ENCODE assay signal across 8 cellular contexts in the genomic region with DNA sequence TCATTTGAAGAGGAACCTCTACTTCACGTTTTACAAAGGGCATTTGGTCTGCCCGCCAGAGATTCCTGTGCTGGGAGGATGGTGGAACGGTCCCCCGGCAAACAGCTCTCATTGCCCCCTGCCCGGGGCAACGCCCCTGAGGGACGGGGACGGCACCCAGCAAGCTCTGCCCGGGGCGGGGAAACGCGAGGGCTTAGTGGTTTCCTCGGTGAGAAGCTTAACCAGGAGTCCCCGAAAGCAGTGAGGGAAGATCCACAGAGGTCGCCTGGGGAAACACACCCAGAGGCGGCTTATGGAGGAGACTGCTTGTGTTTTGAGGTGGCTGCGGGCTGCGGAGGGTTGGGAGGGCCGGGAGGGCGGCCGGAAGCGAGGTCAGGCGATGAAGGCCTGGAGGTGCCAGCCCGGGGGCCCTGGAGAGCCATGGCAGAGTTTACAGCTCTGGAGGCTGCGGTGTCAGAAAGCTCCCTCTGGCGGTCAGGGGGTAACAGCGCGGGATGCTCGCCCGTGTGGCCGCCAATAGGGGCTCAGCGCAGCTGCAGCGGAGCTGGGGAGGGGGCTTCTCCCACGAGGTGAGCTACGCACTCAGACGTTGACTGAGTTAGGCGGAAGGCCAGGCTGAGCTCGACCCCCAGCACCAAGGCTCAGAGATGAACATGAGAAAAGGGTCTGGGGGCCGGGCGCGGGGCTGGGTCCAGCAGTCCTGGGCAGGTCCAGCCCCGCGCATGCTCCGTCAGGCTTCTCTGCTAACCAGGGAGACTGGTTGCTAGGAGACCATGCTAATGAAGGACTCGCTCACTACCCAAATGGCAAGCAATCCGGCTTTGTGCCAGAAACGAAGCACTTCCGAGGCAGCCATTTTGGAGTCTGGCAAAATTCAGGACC. TPM values are rescaled to one million over a fixed set of nuclear protein-coding genes. Genes with fewer than 3 reads are reported as not detected.
DNase-seq lines count a peak whose midpoint lies in the region; ATAC-seq, FAIRE-seq and TF ChIP-seq lines count a peak whose summit lies in the region.

No MANE protein-coding gene starts in this region.

- H3K4me3 ChIP-seq in endocrine pancreas (ENCODE audit: control insufficient read depth, insufficient read depth, low read length), result no peak overlapping the region

- no peaks in the 10 kb centered on the region for H3K4me1 ChIP-seq in endocrine pancreas (ENCODE audit: control insufficient read depth, insufficient read depth, low read length)

- peak overlapping the region; percentile 55 for H3K9ac ChIP-seq in endocrine pancreas (ENCODE audit: control insufficient read depth, insufficient read depth, low read length)

- DNase-seq in D721Med (ENCODE audit: insufficient read length, low spot score), result peak; percentile 95
- DNase-seq in HUDEP-2 (lab: John Stamatoyannopoulos, UW; ENCODE audit: unreplicated experiment in 76 of 76), result peak; percentile 90 to 100 (median 99)
- peak; percentile 95 for DNase-seq in NOMO-1 treated with dmso at 0.1 percent for 144 hours (lab: John Stamatoyannopoulos, UW; ENCODE audit: unreplicated experiment)
- peak; percentile 95 for DNase-seq in activated CD8-positive, alpha-beta memory T cell treated with anti-CD3 and anti-CD28 coated beads, Interleukin-2, amount 50 U/mL, for 1 hour (ENCODE audit: extremely low read depth)
- DNase-seq in mesenteric fat pad (ENCODE audit: low spot score), result peak; percentile 98
- peak; percentile 84 for DNase-seq in stimulated activated CD8-positive, alpha-beta memory T cell treated with anti-CD3 and anti-CD28 coated beads, Interleukin-15, amount 100 ng/mL, for 1 hour (ENCODE audit: low read depth)

- peak; percentile 77 for TF ChIP-seq CTCF in D721Med (IDR thresholded peaks at IDR 0.05; ENCODE audit: insufficient read depth, missing control alignments)

- H3K9me3 ChIP-seq in endocrine pancreas (ENCODE audit: control insufficient read depth, low read length), result no peaks in the 10 kb centered on the region

- H3K36me3 ChIP-seq in endocrine pancreas (ENCODE audit: control insufficient read depth, insufficient read depth, low read length), result no peaks in the 10 kb centered on the region

- peak; percentile 57 for ATAC-seq in GM21390 (IDR thresholded peaks at IDR 0.05; ENCODE audit: unreplicated experiment)

- H3K27me3 ChIP-seq in endocrine pancreas (ENCODE audit: control insufficient read depth, insufficient read depth, low read length), result no peaks in the 10 kb centered on the region

- FAIRE-seq in D721Med (lab: Jason Lieb, UNC), result peak; percentile 90

RNA-seq across cellular contexts. Expression of a gene that starts 0.7 kb away (rescaled TPM):
- total RNA-seq in mesenteric fat pad, result 20.3 TPM

RNA-seq across cellular contexts. Expression of a gene that starts 10.4 kb away (rescaled TPM):
- total RNA-seq in mesenteric fat pad, result 1.7 TPM

RNA-seq across cellular contexts. Expression of a gene that starts 24.9 kb away (rescaled TPM):
- total RNA-seq in mesenteric fat pad, result 53.7 TPM

RNA-seq across cellular contexts. Expression of a gene that starts 37.2 kb away (rescaled TPM):
- total RNA-seq in mesenteric fat pad, result 0.74 TPM

RNA-seq across cellular contexts. Expression of a gene that starts 45.8 kb away (rescaled TPM):
- total RNA-seq in mesenteric fat pad, result 29.1 TPM
